8 cellular contexts compared by ENCODE assay signal in the genomic region with DNA sequence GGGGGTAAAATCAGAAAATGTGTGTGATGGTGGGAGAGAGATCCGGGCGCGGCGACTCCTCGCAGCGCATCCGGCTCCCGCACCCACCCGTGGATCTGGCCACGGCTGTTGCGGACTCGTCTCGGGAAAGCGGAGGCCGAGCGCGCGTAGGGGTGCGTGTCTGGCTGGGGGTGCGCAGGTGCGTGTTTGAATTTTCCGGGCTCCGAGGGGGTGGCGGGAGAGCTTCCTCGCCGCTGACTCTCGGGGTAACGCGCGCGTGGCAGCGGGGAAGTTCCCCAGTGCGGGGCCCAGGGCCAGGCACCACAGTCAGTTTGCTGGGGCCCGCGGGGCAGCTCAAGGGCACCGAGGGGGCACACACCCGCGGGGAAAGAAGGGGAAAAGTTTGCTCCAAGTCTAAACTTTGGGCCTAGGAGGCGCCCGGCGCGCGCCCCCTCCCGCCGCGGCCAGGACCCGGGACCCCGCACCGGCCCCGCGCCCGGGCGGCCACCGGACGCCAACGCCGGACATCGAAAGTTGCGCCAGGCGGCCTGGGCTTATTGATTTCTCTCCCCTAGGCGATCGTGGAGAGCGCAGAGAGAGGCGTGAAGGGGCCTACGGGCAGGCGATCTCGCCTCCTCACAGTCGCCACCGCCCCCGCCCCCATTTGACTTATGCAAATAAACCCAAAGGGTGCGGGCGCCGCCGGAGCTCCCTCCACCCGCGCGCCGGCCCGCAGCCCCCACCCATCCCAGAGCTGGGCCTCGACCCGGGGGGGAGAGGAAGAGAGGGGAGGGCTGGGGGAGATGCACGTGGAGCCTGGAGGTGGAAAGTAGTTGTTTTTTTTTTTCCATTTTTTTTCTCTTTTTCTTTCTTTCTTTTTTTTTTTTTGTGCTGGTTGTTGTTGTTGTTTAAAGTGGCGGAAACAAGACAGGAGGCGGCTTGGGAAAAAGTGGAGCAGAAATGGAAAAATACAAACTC. TPM values are rescaled to one million over a fixed set of nuclear protein-coding genes. Genes with fewer than 3 reads are reported as not detected.
A peak's percentile ranks its signal among the peaks of the same experiment; 100 is the strongest.
DNase-seq lines count a peak whose midpoint lies in the region; ATAC-seq, FAIRE-seq and TF ChIP-seq lines count a peak whose summit lies in the region.

No MANE protein-coding gene starts in this region.

- peak overlapping the region; percentile 75 for H3K9ac ChIP-seq in KMS-11
- peak overlapping the region; percentile 89 for H3K9ac ChIP-seq in mammary epithelial cell (ENCODE audit: insufficient read depth, low read length)
- peak overlapping the region; percentile 77 for H3K9ac ChIP-seq in keratinocyte (ENCODE audit: control insufficient read depth, extremely low read depth, insufficient read depth, low read length)

- H3K9me1 ChIP-seq in keratinocyte (ENCODE audit: control insufficient read depth, extremely low read depth, insufficient read depth, low read length) = no peaks in the 10 kb centered on the region

- H3K27ac ChIP-seq in KMS-11 = peak overlapping the region; percentile 18; the same call in 1 of the 2 replicates
- no peak overlapping the region for H3K27ac ChIP-seq in WERI-Rb-1
- H3K27ac ChIP-seq in mammary epithelial cell (ENCODE audit: insufficient read depth, low read depth, low read length) = peak overlapping the region; percentile 80
- peak overlapping the region; percentile 56 for H3K27ac ChIP-seq in keratinocyte (ENCODE audit: control insufficient read depth, insufficient read depth, low read length)

- DNase-seq in GDM1 (lab: John Stamatoyannopoulos, UW) (peak; percentile 80), WERI-Rb-1 (peak; percentile 63), mammary epithelial cell (peak; percentile 51), keratinocyte (ENCODE audit: low read depth, low spot score) (no peak), T1000 (lab: John Stamatoyannopoulos, UW) (no peak)
- peak; percentile 56 to 75 (median 57) for DNase-seq in stimulated activated CD4-positive, alpha-beta T cell treated with anti-CD3 and anti-CD28 coated beads, Interleukin-12 subunit alpha, Interleukin-12 subunit beta, amount 100 ng/mL, for 48 hours (ENCODE audit: low read depth in 2 of 3, low spot score in 1 of 3)

- H4K20me1 ChIP-seq in KMS-11 (ENCODE audit: insufficient read depth) (no peaks in the 10 kb centered on the region), mammary epithelial cell (ENCODE audit: insufficient read depth, low read length) (no peaks in the 10 kb centered on the region), keratinocyte (ENCODE audit: control insufficient read depth, extremely low read depth, insufficient read depth, low read length) (no peaks in the 10 kb centered on the region)

- H3K36me3 ChIP-seq in KMS-11 (ENCODE audit: insufficient read depth) (no peaks in the 10 kb centered on the region), WERI-Rb-1 (no peaks in the 10 kb centered on the region), mammary epithelial cell (ENCODE audit: insufficient read depth, low read length) (no peaks in the 10 kb centered on the region), keratinocyte (ENCODE audit: control insufficient read depth in 2 of 2, extremely low read depth in 1 of 2, insufficient read depth in 2 of 2, low read length in 2 of 2) (no peaks in the 10 kb centered on the region)

- H3K9me3 ChIP-seq in WERI-Rb-1 (ENCODE audit: severe bottlenecking) (no peaks in the 10 kb centered on the region), mammary epithelial cell (replicated peaks; ENCODE audit: insufficient read depth, low read length) (no peaks in the 10 kb centered on the region), keratinocyte (ENCODE audit: control insufficient read depth, low read depth, low read length) (no peaks in the 10 kb centered on the region)

- WGBS in mammary epithelial cell (ENCODE audit: low coverage, missing lambda C conversion rate) = 0% methylated on average over 1 of the region's 84 CpGs

- H3K27me3 ChIP-seq in KMS-11 (ENCODE audit: insufficient read depth, low read depth) = no peaks in the 10 kb centered on the region
- H3K27me3 ChIP-seq in WERI-Rb-1 (ENCODE audit: insufficient read depth, low read depth, severe bottlenecking) = peaks cover 32% of the 10 kb centered on the region
- no peaks in the 10 kb centered on the region for H3K27me3 ChIP-seq in mammary epithelial cell (ENCODE audit: insufficient read depth, low read length)
- no peaks in the 10 kb centered on the region for H3K27me3 ChIP-seq in keratinocyte (ENCODE audit: control insufficient read depth, extremely low read depth, insufficient read depth, low read length)

- no peak overlapping the region for H3K4me3 ChIP-seq in KMS-11 (IDR thresholded peaks at IDR 0.05; ENCODE audit: insufficient read depth, low read depth, low read length)
- peak overlapping the region; percentile 73 for H3K4me3 ChIP-seq in WERI-Rb-1 (ENCODE audit: low read depth, low read length)
- peak overlapping the region; percentile 88 to 98 (median 89) for H3K4me3 ChIP-seq in mammary epithelial cell (replicated peaks in 1 of 3; ENCODE audit: insufficient read depth in 1 of 3, low read depth in 2 of 3, low read length in 3 of 3)
- peak overlapping the region; percentile 65 to 89 (median 73) for H3K4me3 ChIP-seq in keratinocyte (ENCODE audit: control insufficient read depth in 2 of 3, extremely low read depth in 1 of 3, insufficient read depth in 2 of 3, low read depth in 1 of 3, low read length in 3 of 3)

- TF ChIP-seq CTCF in KMS-11 (conservative IDR thresholded peaks at IDR 0.05; ENCODE audit: low read depth, low read length) (no peak), WERI-Rb-1 (IDR thresholded peaks at IDR 0.05; ENCODE audit: low read depth, low read length) (no peak), mammary epithelial cell (conservative IDR thresholded peaks at IDR 0.05 in 1 of 2, IDR thresholded peaks at IDR 0.05 in 1 of 2; ENCODE audit: extremely low read depth in 1 of 2, insufficient read depth in 1 of 2, low read depth in 1 of 2, low read length in 2 of 2) (no peak), keratinocyte (optimal IDR thresholded peaks at IDR 0.05 in 1 of 3, IDR thresholded peaks at IDR 0.05 in 1 of 3, conservative IDR thresholded peaks at IDR 0.05 in 1 of 3; ENCODE audit: extremely low read depth in 1 of 3, insufficient read depth in 2 of 3, low read length in 3 of 3) (no peak)

- peaks cover 12% of the 10 kb centered on the region for H3K4me1 ChIP-seq in KMS-11 (ENCODE audit: low read depth, poor library complexity, severe bottlenecking)
- H3K4me1 ChIP-seq in mammary epithelial cell (ENCODE audit: insufficient read depth, low read length) = peaks cover 23% of the 10 kb centered on the region
- peaks cover 37% of the 10 kb centered on the region for H3K4me1 ChIP-seq in keratinocyte (ENCODE audit: control insufficient read depth, extremely low read depth, insufficient read depth, low read length)

- ATAC-seq in HG03439 (IDR thresholded peaks at IDR 0.05; ENCODE audit: unreplicated experiment) = no peak

- dilution Hi-C loops in mammary epithelial cell (cut with HindIII; ENCODE audit: low sequenced_read_pairs) = loop anchor here (5.0 kb wide), 2 partner anchors 46 to 521 kb away; no protein-coding TSS in a partner anchor
- dilution Hi-C loops in keratinocyte (cut with MboI; ENCODE audit: extremely low pct_ligation_motif_present, low sequenced_read_pairs) = no loop called here

- BruUV-seq in mammary epithelial cell (replicated peaks; lab: Mats Ljungman, UMichigan) = no TSS peak

- in situ Hi-C loops in mammary epithelial cell (cut with MboI; ENCODE audit: low sequenced_read_pairs in 2 of 2) = loop anchor here (10.0 to 25.0 kb wide), 3 partner anchors 518 to 578 kb away; no protein-coding TSS in a partner anchor

- CTCF ChIA-PET in mammary epithelial cell (lab: Charles Lee; ENCODE audit: low non-redundant PET) = interaction anchor here (0.6 kb wide), 1 partner anchor 487 kb away, joined by 7 read pairs; no protein-coding TSS in a partner anchor

- intact Hi-C loops in mammary epithelial cell (cut with micrococcal nuclease) = loop anchor here (2.0 to 5.0 kb wide), 2 partner anchors 336 to 471 kb away; no protein-coding TSS in a partner anchor

- H3K79me2 ChIP-seq in KMS-11 (ENCODE audit: insufficient read depth, low read depth) = no peaks in the 10 kb centered on the region
- peaks cover 46% of the 10 kb centered on the region for H3K79me2 ChIP-seq in mammary epithelial cell (ENCODE audit: insufficient read depth, low read length)
- H3K79me2 ChIP-seq in keratinocyte (ENCODE audit: control insufficient read depth, insufficient read depth, low read length) = peaks cover 6% of the 10 kb centered on the region

- H2AFZ ChIP-seq in KMS-11 (ENCODE audit: low read depth) (peak overlapping the region; percentile 67), mammary epithelial cell (ENCODE audit: low read depth, low read length) (peak overlapping the region; percentile 90), keratinocyte (ENCODE audit: control insufficient read depth, low read length) (peak overlapping the region; percentile 88)

- no peak for FAIRE-seq in keratinocyte (lab: Jason Lieb, UNC)

- H3K4me2 ChIP-seq in KMS-11 = peak overlapping the region; percentile 36; the same call in 1 of the 2 replicates
- H3K4me2 ChIP-seq in mammary epithelial cell (ENCODE audit: insufficient read depth, low read depth, low read length) = peak overlapping the region; percentile 82
- H3K4me2 ChIP-seq in keratinocyte (ENCODE audit: control insufficient read depth, extremely low read depth, insufficient read depth, low read depth, low read length) = peak overlapping the region; percentile 90

RNA-seq across cellular contexts. Expression of gene FOXP1, which starts 0.6 kb away (rescaled TPM):
- 10 to 100 TPM; 49.5 to 62.5 TPM for total RNA-seq in mammary epithelial cell
- polyA plus RNA-seq in mammary epithelial cell = 34.2 TPM
- 87.2 TPM for polyA minus RNA-seq in mammary epithelial cell
- polyA plus RNA-seq in keratinocyte = 6.2 to 27.3 TPM (median 14.6 TPM) in 3 replicates
- 22.8 TPM for polyA plus RNA-seq in keratinocyte (2011; ENCODE audit: low read depth)
- 6.8 and 8.3 TPM in 2 replicates for polyA plus RNA-seq in keratinocyte (2011; cell fraction: cytosol; rRNA removed)
- polyA plus RNA-seq in keratinocyte (2011; cell fraction: nucleus; rRNA removed) = 10.6 and 11.1 TPM in 2 replicates
- polyA plus RNA-seq in keratinocyte (2012; ENCODE audit: low replicate concordance) = 8.2 and 18.3 TPM in 2 replicates
- polyA minus RNA-seq in keratinocyte = 42.3 to 72.2 TPM (median 54.6 TPM) in 3 replicates
- 27.4 TPM for polyA minus RNA-seq in keratinocyte (2011; cell fraction: cytosol; rRNA and poly(A)+ RNA removed)
- 32.2 and 47.0 TPM in 2 replicates for polyA minus RNA-seq in keratinocyte (2011; cell fraction: nucleus; rRNA and poly(A)+ RNA removed)

Comparison
In these comparisons a context has a peak if more than half of its experiments do, and no peak if none do; other contexts are left out.
1. DNase-seq: peak in GDM1 (single experiment), WERI-Rb-1 (single experiment), mammary epithelial cell (single experiment) and stimulated activated CD4-positive, alpha-beta T cell treated with anti-CD3 and anti-CD28 coated beads, Interleukin-12 subunit alpha, Interleukin-12 subunit beta, amount 100 ng/mL, for 48 hours (3 of 3); none in keratinocyte (single experiment) and T1000 (single experiment).
2. H3K4me2 ChIP-seq: peak in every context shown above with its lines; median percentile 90 in keratinocyte; 82 in mammary epithelial cell; 36 in KMS-11.
3. Peak in every context shown above with its lines, with median percentiles within 50 percentile points of each other: H2AFZ ChIP-seq and H3K9ac ChIP-seq.